9 cellular contexts compared by ENCODE assay signal in the genomic region with DNA sequence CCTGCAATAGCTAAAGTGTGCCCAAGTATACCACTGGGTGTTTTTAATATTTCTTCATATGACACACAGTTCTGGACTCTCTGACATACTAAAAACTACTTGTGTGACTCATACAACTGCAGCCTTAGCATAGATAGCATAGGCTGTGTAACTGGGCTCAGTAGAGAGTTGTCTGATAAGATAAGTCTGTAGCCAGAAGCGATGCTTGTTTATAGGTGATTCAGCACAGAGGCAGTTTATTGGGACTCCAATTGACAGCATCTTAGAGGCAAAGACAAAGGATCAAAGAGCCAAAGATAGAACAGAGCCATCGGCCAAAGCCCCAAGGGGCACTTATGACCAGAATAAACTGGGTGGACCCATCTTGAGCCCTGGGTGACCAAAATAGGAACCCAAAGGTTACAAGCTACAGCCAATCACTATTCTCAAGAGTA. TPM values are rescaled to one million over a fixed set of nuclear protein-coding genes. Genes with fewer than 3 reads are reported as not detected.
DNase-seq lines count a peak whose midpoint lies in the region; ATAC-seq and TF ChIP-seq lines count a peak whose summit lies in the region.
"Had no signal": no experiment of that assay in that cellular context is flagged by ENCODE, and none has a peak within 500 bp of the region (broad histone marks: within the 10 kb centered on the region; RNA-seq: fewer than 3 reads in every experiment).

No MANE protein-coding gene starts in this region.

- no peaks in the 10 kb centered on the region for H3K27me3 Mint-ChIP-seq in naive thymus-derived CD4-positive, alpha-beta T cell
- no peaks in the 10 kb centered on the region for H3K27me3 Mint-ChIP-seq in H9 (ENCODE audit: low read depth)

- no peaks in the 10 kb centered on the region for H3K36me3 ChIP-seq in Panc1 (ENCODE audit: control insufficient read depth, insufficient read depth, low read length)
- peaks cover 0 to 8% (median 4%) of the 10 kb centered on the region in 3 experiments for H3K36me3 ChIP-seq in naive thymus-derived CD4-positive, alpha-beta T cell (ENCODE audit: control insufficient read depth in 2 of 3, insufficient read depth in 3 of 3, low read length in 3 of 3)

- DNase-seq in Daoy (ENCODE audit: low read depth): peak; percentile 70
- DNase-seq in Panc1 (ENCODE audit: low read depth, low spot score): no peak
- DNase-seq in dermis blood vessel endothelial cell: peak; percentile 41
- DNase-seq in naive thymus-derived CD4-positive, alpha-beta T cell: no peak
- no peak for DNase-seq in H9
- no peak for DNase-seq in activated CD8-positive, alpha-beta memory T cell treated with anti-CD3 and anti-CD28 coated beads, Interleukin-2, amount 50 U/mL, for 4 hours
- DNase-seq: NCI-H446 had no signal

- no peaks in the 10 kb centered on the region for H3K23me2 ChIP-seq in H9 (ENCODE audit: insufficient read length, low read depth, low read length, poor library complexity, severe bottlenecking)

- H3K56ac ChIP-seq in H9 (ENCODE audit: insufficient read length, low read depth, low read length): no peak overlapping the region

- H2BK12ac ChIP-seq in H9 (ENCODE audit: insufficient read length, low read depth, low read length): no peak overlapping the region

- H3K4me1 ChIP-seq in Panc1 (ENCODE audit: control insufficient read depth, insufficient read depth, low read length) (peaks cover 16% of the 10 kb centered on the region), H9 (ENCODE audit: insufficient read depth, low read length) (no peaks in the 10 kb centered on the region; the same call in 1 of the 2 replicates)
- H3K4me1 ChIP-seq in naive thymus-derived CD4-positive, alpha-beta T cell (ENCODE audit: control insufficient read depth in 2 of 2, insufficient read depth in 2 of 2, low read length in 2 of 2): peaks cover 42 to 66% of the 10 kb centered on the region in 2 donors

- H3K36me3 Mint-ChIP-seq in naive thymus-derived CD4-positive, alpha-beta T cell: peaks cover 15 to 43% (median 17%) of the 10 kb centered on the region in 5 donors
- peaks cover 6 to 7% (median 6%) of the 10 kb centered on the region in 3 experiments; a peak in 4 of 7 replicates for H3K36me3 Mint-ChIP-seq in H9 (ENCODE audit: insufficient read depth in 1 of 3, low read depth in 3 of 3)

- H3K9me3 ChIP-seq in Panc1 (ENCODE audit: control insufficient read depth, insufficient read depth, low read depth, low read length) (no peaks in the 10 kb centered on the region), H9 (ENCODE audit: control insufficient read depth, low read depth, low read length) (no peaks in the 10 kb centered on the region)
- H3K9me3 ChIP-seq in naive thymus-derived CD4-positive, alpha-beta T cell (ENCODE audit: control insufficient read depth in 2 of 3, low read length in 3 of 3): no peaks in the 10 kb centered on the region

- in situ Hi-C loops in Panc1 (cut with HindIII; ENCODE audit: low pct_unique_long_range_greater_than_20kb, low sequenced_read_pairs): no loop called here

- no peak overlapping the region for H4K5ac ChIP-seq in H9 (ENCODE audit: insufficient read length, low read depth, low read length)

- no peak for TF ChIP-seq CTCF in Panc1 (IDR thresholded peaks at IDR 0.05)
- TF ChIP-seq CTCF in H9 (conservative IDR thresholded peaks at IDR 0.05): no peak

- H3T11ph ChIP-seq in H9 (ENCODE audit: low read length): no peak overlapping the region

- H3K4me2 ChIP-seq in H9 (ENCODE audit: insufficient read depth, insufficient read length, low read length): no peak overlapping the region

- TSS peak; percentile 14 for BruUV-seq in Panc1 (replicated peaks; lab: Mats Ljungman, UMichigan)

- H3K27ac ChIP-seq in Panc1 (ENCODE audit: low read length) (no peak overlapping the region), H9 (ENCODE audit: insufficient read length, low read depth, low read length) (no peak overlapping the region)
- peak overlapping the region; percentile 47 for H3K27ac ChIP-seq in naive thymus-derived CD4-positive, alpha-beta T cell (ENCODE audit: low read depth, low read length)

- WGBS in H9 (ENCODE audit: extremely low coverage, insufficient read length, low lambda C conversion rate): no CpG with 5 or more reads among the region's 2 CpGs

- H3K18ac ChIP-seq in H9 (ENCODE audit: insufficient read length, low read depth, low read length): no peak overlapping the region

- peak overlapping the region in 9 of 10 donors; percentile 16 to 73 (median 48) for H3K4me3 Mint-ChIP-seq in naive thymus-derived CD4-positive, alpha-beta T cell
- H3K4me3 Mint-ChIP-seq in H9: no peak overlapping the region

- H2AK5ac ChIP-seq in H9 (ENCODE audit: insufficient read length, low read length): no peak overlapping the region

- intact Hi-C loops in Panc1 (cut with micrococcal nuclease; ENCODE audit: unreplicated experiment): no loop called here
- intact Hi-C loops in naive thymus-derived CD4-positive, alpha-beta T cell (cut with micrococcal nuclease): loop anchor here (2.0 to 5.0 kb wide), 3 partner anchors 18 to 44 kb away; no protein-coding TSS in a partner anchor

- H3K79me1 ChIP-seq in H9 (ENCODE audit: insufficient read depth, low read depth, low read length, poor library complexity, severe bottlenecking): no peaks in the 10 kb centered on the region

- no peaks in the 10 kb centered on the region; the same call in 1 of the 2 replicates for H3K79me2 ChIP-seq in H9 (ENCODE audit: insufficient read depth, low read length)

- H2BK15ac ChIP-seq in H9 (ENCODE audit: low read depth, low read length): no peak overlapping the region

- no peak overlapping the region for H3K4me3 ChIP-seq in Panc1 (ENCODE audit: low read depth in 2 of 2, low read length in 2 of 2)
- no peak overlapping the region for H3K4me3 ChIP-seq in naive thymus-derived CD4-positive, alpha-beta T cell (ENCODE audit: low read length)

- no peak overlapping the region for H3K14ac ChIP-seq in H9 (ENCODE audit: insufficient read depth, low read length)

- no peak overlapping the region for H3K23ac ChIP-seq in H9 (ENCODE audit: insufficient read length, low read depth, low read length)

- no peak overlapping the region for H2BK5ac ChIP-seq in H9 (ENCODE audit: insufficient read length, low read length)

- no peak overlapping the region for H4K8ac ChIP-seq in H9 (replicated peaks; ENCODE audit: insufficient read length, low read depth, low read length)

- H2BK120ac ChIP-seq in H9 (ENCODE audit: low read depth, low read length, poor library complexity, severe bottlenecking): no peak overlapping the region

- CTCF ChIA-PET in Panc1 (lab: Charles Lee): no interaction called here
- CTCF ChIA-PET in naive thymus-derived CD4-positive, alpha-beta T cell (lab: Charles Lee): interaction anchor here (1.1 kb wide), 1 partner anchor 15 kb away, joined by 3 read pairs; no protein-coding TSS in a partner anchor

- H3K9me3 Mint-ChIP-seq in naive thymus-derived CD4-positive, alpha-beta T cell: peaks cover 0 to 10% (median 7%) of the 10 kb centered on the region in 11 donors
- H3K9me3 Mint-ChIP-seq in H9: peaks cover 2 to 7% of the 10 kb centered on the region in 2 experiments; a peak in 3 of 5 replicates

- peak; percentile 88 for ATAC-seq in Panc1
- peak; percentile 69 for ATAC-seq in naive thymus-derived CD4-positive, alpha-beta T cell
- no peak for ATAC-seq in HG03039 (IDR thresholded peaks at IDR 0.05; ENCODE audit: unreplicated experiment)
- ATAC-seq in HG02938 (IDR thresholded peaks at IDR 0.05; ENCODE audit: unreplicated experiment): no peak

- H3K27ac Mint-ChIP-seq in naive thymus-derived CD4-positive, alpha-beta T cell: peak overlapping the region; percentile 25 to 93 (median 71)
- H3K27ac Mint-ChIP-seq in H9: no peak overlapping the region

- H4K20me1 ChIP-seq in H9 (ENCODE audit: control insufficient read depth, insufficient read depth, insufficient read length): no peaks in the 10 kb centered on the region

- no peak overlapping the region for H3K9ac ChIP-seq in H9 (ENCODE audit: extremely low read depth, insufficient read length, low read length)

- POLR2A ChIA-PET in Panc1 (lab: Charles Lee): no interaction called here
- POLR2A ChIA-PET in naive thymus-derived CD4-positive, alpha-beta T cell (lab: Charles Lee): interaction anchor here (3.0 kb wide), 1 partner anchor 43 kb away, joined by 21 read pairs; the partner anchor contains the start of gene AAK1

- H2AFZ ChIP-seq in H9 (ENCODE audit: low read length): no peak overlapping the region

- no peak overlapping the region for H3K4ac ChIP-seq in H9 (ENCODE audit: low read depth, low read length)

- H4K91ac ChIP-seq in H9 (ENCODE audit: insufficient read length, low read depth, low read length): no peak overlapping the region

- peaks cover 74 to 97% (median 91%) of the 10 kb centered on the region in 7 donors for H3K4me1 Mint-ChIP-seq in naive thymus-derived CD4-positive, alpha-beta T cell
- peaks cover 0 to 3% of the 10 kb centered on the region in 2 experiments; a peak in 2 of 4 replicates for H3K4me1 Mint-ChIP-seq in H9

- no peaks in the 10 kb centered on the region for H3K27me3 ChIP-seq in Panc1 (ENCODE audit: control insufficient read depth, insufficient read depth, low read length)
- no peaks in the 10 kb centered on the region for H3K27me3 ChIP-seq in naive thymus-derived CD4-positive, alpha-beta T cell (ENCODE audit: control insufficient read depth in 2 of 2, insufficient read depth in 2 of 2, low read length in 2 of 2)
- no peaks in the 10 kb centered on the region for H3K27me3 ChIP-seq in H9 (ENCODE audit: insufficient read depth, low read length)

- no peak overlapping the region for H2BK20ac ChIP-seq in H9 (ENCODE audit: low read depth, low read length, poor library complexity, severe bottlenecking)

RNA-seq across cellular contexts. Expression of gene AAK1, which starts 42.3 kb away (rescaled TPM):
- total RNA-seq in Daoy (2014; rRNA removed; shearing (Covaris generic)): 21.5 and 23.4 TPM in 2 replicates
- total RNA-seq in Panc1 (2021; ENCODE audit: unreplicated experiment) (123 TPM), dermis blood vessel endothelial cell (23.8 and 48.8 TPM in 2 replicates), H9 (2021) (29.1 and 30.6 TPM in 2 replicates)
- polyA plus RNA-seq in Panc1 (2012; ENCODE audit: insufficient read length): 35.2 TPM
- 100 to 1,000 TPM; 114 to 253 (median 218) TPM for total RNA-seq in naive thymus-derived CD4-positive, alpha-beta T cell
- 10 to 100 TPM; 71.5 to 84.6 TPM for polyA plus RNA-seq in naive thymus-derived CD4-positive, alpha-beta T cell

Comparison
In these comparisons a context has a peak if more than half of its experiments do, and no peak if none do; other contexts are left out.
1. DNase-seq: peak in Daoy (single experiment) and dermis blood vessel endothelial cell (single experiment); none in Panc1 (single experiment), naive thymus-derived CD4-positive, alpha-beta T cell (0 of 9), H9 (single experiment) and activated CD8-positive, alpha-beta memory T cell treated with anti-CD3 and anti-CD28 coated beads, Interleukin-2, amount 50 U/mL, for 4 hours (single experiment).
2. ATAC-seq: peak in Panc1 (single experiment) and naive thymus-derived CD4-positive, alpha-beta T cell (single experiment); none in HG03039 (single experiment) and HG02938 (single experiment).
3. H3K27ac Mint-ChIP-seq: peak in naive thymus-derived CD4-positive, alpha-beta T cell (9 of 9); none in H9 (0 of 3).
4. H3K4me3 Mint-ChIP-seq: peak in naive thymus-derived CD4-positive, alpha-beta T cell (9 of 10); none in H9 (0 of 2).